ENCODE assay signal across 33 cellular contexts in genomic region chr13:69234171-69234570, GRCh38.
"Had no signal": no experiment of that assay in that cellular context is flagged by ENCODE, and none has a peak within 500 bp of the region (broad histone marks: within the 10 kb centered on the region; RNA-seq: fewer than 3 reads in every experiment).

No MANE protein-coding gene starts in this region.

- H3K27ac ChIP-seq: brain microvascular endothelial cell, gastroesophageal sphincter, parathyroid adenoma, psoas muscle, uterus, VCaP had no signal

- DNase-seq: activated CD4-positive, alpha-beta T cell treated with anti-CD3 and anti-CD28 coated beads for 48 hours; activated CD4-positive, alpha-beta T cell treated with anti-CD3 and anti-CD28 coated beads, Interleukin-2, amount 50 U/mL, for 48 hours; activated CD8-positive, alpha-beta memory T cell treated with anti-CD3 and anti-CD28 coated beads for 24 hours; activated effector memory CD4-positive, alpha-beta T cell treated with Interleukin-2 at 50 U/mL for 16 hours; activated naive CD4-positive, alpha-beta T cell treated with Interleukin-2 at 50 U/mL for 16 hours; activated naive CD8-positive, alpha-beta T cell treated with anti-CD3 and anti-CD28 coated beads for 36 hours; brain microvascular endothelial cell; cortex of kidney; effector memory CD8-positive, alpha-beta T cell; head of caudate nucleus; hypothalamus; immature natural killer cell; kidney; left colon; mammary epithelial cell; occipital lobe; psoas muscle; stimulated activated CD4-positive, alpha-beta T cell treated with anti-CD3 and anti-CD28 coated beads, Interleukin-1b, Interleukin-23, amount 100 ng/mL, for 48 hours; stimulated activated CD4-positive, alpha-beta T cell treated with anti-CD3 and anti-CD28 coated beads, Interleukin-4, amount 100 ng/mL, for 4 hours; stimulated activated CD8-positive, alpha-beta memory T cell treated with anti-CD3 and anti-CD28 coated beads, Interleukin-4, amount 100 ng/mL, for 48 hours; stimulated activated naive CD8-positive, alpha-beta T cell treated with anti-CD3 and anti-CD28 coated beads, Interleukin-15, amount 100 ng/mL, for 72 hours; substantia nigra; T-helper 9 cell; uterus had no signal

- ATAC-seq: activated CD4-positive, CD25-positive, alpha-beta regulatory T cell treated with anti-CD3 and anti-CD28 coated beads, Interleukin-2, amount 50 U/mL, for 24 hours; effector memory CD8-positive, alpha-beta T cell; left colon; psoas muscle; stimulated activated memory B cell treated with anti-CD40 and anti-IgM and Interleukin-4, amounts not matched to agents 10 μg/mL and 1 μg/mL and 100 μg/mL, for 72 hours; stimulated activated naive CD8-positive, alpha-beta T cell treated with anti-CD3 and anti-CD28 coated beads, Interleukin-15, amount 100 ng/mL, for 72 hours had no signal

- H3K9me3 ChIP-seq: gastroesophageal sphincter, psoas muscle, uterus had no signal

- H3K79me2 ChIP-seq: parathyroid adenoma had no signal

- H3K27me3 ChIP-seq: brain microvascular endothelial cell, gastroesophageal sphincter, uterus had no signal

- H3K4me2 ChIP-seq: smooth muscle cell had no signal

- H3K36me3 ChIP-seq: brain microvascular endothelial cell, gastroesophageal sphincter had no signal

- H3K4me1 ChIP-seq: gastroesophageal sphincter, parathyroid adenoma, psoas muscle, uterus had no signal

- H3K4me3 ChIP-seq: gastroesophageal sphincter, psoas muscle, smooth muscle cell, uterus had no signal

- H3K9ac ChIP-seq: parathyroid adenoma had no signal

- H2AFZ ChIP-seq: parathyroid adenoma had no signal

- FAIRE-seq: astrocyte, endothelial cell of umbilical vein, kidney, TTC549 had no signal
